In the genomic region with DNA sequence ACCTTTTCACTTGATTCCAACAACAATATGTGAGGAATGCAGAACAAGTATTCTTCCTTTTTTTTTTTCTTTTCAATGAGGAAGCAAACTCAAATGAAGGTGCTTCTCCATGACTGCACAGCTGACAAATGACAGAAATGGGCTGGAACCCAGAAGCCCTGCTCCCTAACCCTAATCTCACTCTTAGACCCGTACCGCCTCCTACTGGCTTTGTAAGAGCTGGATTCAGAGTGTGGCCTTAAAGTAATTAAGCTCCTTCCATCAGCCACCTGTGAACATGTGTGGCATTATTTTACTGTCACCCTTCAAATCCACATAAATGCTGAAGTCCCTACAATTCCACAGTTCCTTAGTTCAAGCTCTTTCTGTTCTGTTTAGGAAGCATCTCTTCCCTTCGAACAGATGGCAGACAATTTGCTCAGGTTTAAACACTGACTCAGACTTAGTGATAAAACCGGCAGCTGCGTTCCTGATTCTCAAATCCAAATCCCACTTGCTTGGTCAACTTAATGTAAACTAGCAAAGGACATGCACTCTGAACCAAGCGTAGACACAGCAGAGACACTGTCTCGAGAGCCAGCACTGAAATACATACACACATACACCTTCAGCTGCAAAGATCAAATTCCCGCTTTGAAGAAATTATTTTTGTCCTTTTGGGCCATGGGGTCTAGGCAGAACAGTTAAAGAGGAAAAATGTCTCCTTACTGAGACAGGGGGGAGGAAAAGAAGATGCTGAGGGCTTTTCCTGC, we compare ENCODE assay signal across 1 cellular context.
TF ChIP-seq lines count a peak whose summit lies in the region.

No MANE protein-coding gene starts in this region.

TF ChIP-seq in GM23338, 12 proteins besides CTCF, POLR2A, EP300 and RAD21 (continued from another document):
- no peak for TF ChIP-seq ZNF462 (CRISPR knock-in tag; IDR thresholded peaks at IDR 0.05)
